Comparison of ENCODE assay signal across 26 cellular contexts in the genomic region with DNA sequence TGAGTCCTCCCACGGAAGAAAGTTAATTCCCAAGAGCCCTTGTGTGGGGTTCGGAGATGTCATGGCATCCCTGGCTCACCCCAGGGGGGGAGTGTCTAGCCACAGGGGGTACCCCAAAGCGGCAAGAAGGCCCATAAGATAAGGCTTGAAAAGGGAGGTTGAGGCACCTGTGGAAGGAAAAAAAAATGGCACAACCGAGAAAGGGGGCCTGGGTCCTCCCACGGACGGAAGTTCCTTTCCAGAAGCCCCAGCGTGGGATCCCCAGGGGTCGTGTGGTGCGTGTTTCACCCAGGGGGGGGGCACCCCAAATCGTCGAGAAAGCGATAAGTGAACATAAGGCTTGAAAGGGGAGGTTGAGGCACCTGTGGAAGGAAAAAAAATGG.
DNase-seq lines count a peak whose midpoint lies in the region; ATAC-seq, FAIRE-seq and TF ChIP-seq lines count a peak whose summit lies in the region.
"Had no signal": no experiment of that assay in that cellular context is flagged by ENCODE, and none has a peak within 500 bp of the region (broad histone marks: within the 10 kb centered on the region; RNA-seq: fewer than 3 reads in every experiment).

No MANE protein-coding gene starts in this region.

- H3K4me1 Mint-ChIP-seq in progenitor cell of endocrine pancreas (ENCODE audit: low read depth), result no peaks in the 10 kb centered on the region

- in situ Hi-C loops in GM13977 (cut with MboI; ENCODE audit: low pct_unique_long_range_greater_than_20kb, low sequenced_read_pairs, unreplicated experiment), result no loop called here

- POLR2A ChIA-PET in A549 (lab: Yijun Ruan, JAX), result no interaction called here

- 0 out of 3 replicates have a peak overlapping the region, but pooled peaks have one; percentile 99 for H3K4me2 ChIP-seq in A549
- H3K4me2 ChIP-seq: KMS-11 had no signal

- WGBS in A549 (ENCODE audit: missing lambda C conversion rate), result 59% methylated on average over 12 of the region's 12 CpGs

- H3K9me3 Mint-ChIP-seq in progenitor cell of endocrine pancreas (ENCODE audit: low read depth), result peaks cover 82% of the 10 kb centered on the region

- H3K36me3 Mint-ChIP-seq in progenitor cell of endocrine pancreas (ENCODE audit: insufficient read depth), result peaks cover 19% of the 10 kb centered on the region

- no peak for FAIRE-seq in A549 (lab: Jason Lieb, UNC)
- FAIRE-seq: GM12878 had no signal

- H3K9me3 ChIP-seq in A549, result peaks cover 5% of the 10 kb centered on the region; the same call in 1 of the 3 replicates
- no peaks in the 10 kb centered on the region for H3K9me3 ChIP-seq in RWPE2 (ENCODE audit: severe bottlenecking)

- H3K27ac ChIP-seq in A549, result no peak overlapping the region
- H3K27ac ChIP-seq in RWPE2 (ENCODE audit: poor library complexity, severe bottlenecking), result no peak overlapping the region
- H3K27ac ChIP-seq: KMS-11 had no signal

- no peak for TF ChIP-seq RAD21 in A549 (conservative IDR thresholded peaks at IDR 0.05 in 1 of 2, IDR thresholded peaks at IDR 0.05 in 1 of 2)

- TF ChIP-seq CTCF in A549 (IDR thresholded peaks at IDR 0.05) (no peak), RWPE2 (IDR thresholded peaks at IDR 0.05; ENCODE audit: poor library complexity, severe bottlenecking) (no peak), progenitor cell of endocrine pancreas (IDR thresholded peaks at IDR 0.05; ENCODE audit: unreplicated experiment) (no peak), GM13977 (IDR thresholded peaks at IDR 0.05; ENCODE audit: extremely low read depth, insufficient read depth, missing control alignments) (no peak)

- H3K4me1 ChIP-seq in A549, result peaks cover 4% of the 10 kb centered on the region; the same call in 1 of the 3 replicates
- no peaks in the 10 kb centered on the region for H3K4me1 ChIP-seq in RWPE2 (ENCODE audit: insufficient read depth, poor library complexity, severe bottlenecking)

- no peak for ATAC-seq in A549
- ATAC-seq in RWPE2 (ENCODE audit: low read depth), result no peak
- ATAC-seq: GM12878 had no signal

- H3K4me3 Mint-ChIP-seq in progenitor cell of endocrine pancreas (ENCODE audit: low read depth), result no peak overlapping the region
- H3K4me3 Mint-ChIP-seq: CD4-positive, alpha-beta memory T cell had no signal

- no peak for DNase-seq in A549 (ENCODE audit: low read depth in 1 of 2, low spot score in 1 of 2)
- peak; percentile 18 for DNase-seq in RWPE2 (ENCODE audit: low spot score)
- DNase-seq in islet precursor cell, result peak; percentile 24
- peak; percentile 9 for DNase-seq in progenitor cell of endocrine pancreas (ENCODE audit: low spot score, unreplicated experiment)
- no peak for DNase-seq in activated CD4-positive, CD25-positive, alpha-beta regulatory T cell treated with anti-CD3 and anti-CD28 coated beads, Interleukin-2, amount 50 U/mL, for 72 hours
- DNase-seq in GM13977 (ENCODE audit: low spot score), result no peak
- DNase-seq in UCSD-AML1 (lab: John Stamatoyannopoulos, UW; ENCODE audit: unreplicated experiment), result no peak
- DNase-seq: C1 segment of cervical spinal cord; CD4-positive, alpha-beta memory T cell; COR-L47; DMS53; GDM1; GOT3; HCEC 1CT; IMR-90; MM.1S; NCI-H1092; NCI-H1417 treated with DMSO at 0.1 percent for 48 hours; NCI-H1694 treated with DMSO at 0.1 percent for 48 hours; NCI-H2081; NCI-H2227 treated with DMSO at 0.1 percent for 48 hours; NCI-H69; RPMI8226; SHP77 treated with DMSO at 0.1 percent for 48 hours had no signal

- no peaks in the 10 kb centered on the region for H3K27me3 Mint-ChIP-seq in progenitor cell of endocrine pancreas
- H3K27me3 Mint-ChIP-seq: CD4-positive, alpha-beta memory T cell had no signal

- H3K4me3 ChIP-seq in A549, result no peak overlapping the region; the same call in 2 of the 3 replicates
- H3K4me3 ChIP-seq in RWPE2 (ENCODE audit: severe bottlenecking), result no peak overlapping the region
- H3K4me3 ChIP-seq: GM12878 had no signal

- CTCF ChIA-PET in A549 (lab: Yijun Ruan, JAX), result no interaction called here

- no peak for TF ChIP-seq EP300 in A549 (IDR thresholded peaks at IDR 0.05)

- TF ChIP-seq POLR2A in A549 (IDR thresholded peaks at IDR 0.05; ENCODE audit: low read length), result no peak

- no peaks in the 10 kb centered on the region for H3K36me3 ChIP-seq in RWPE2 (ENCODE audit: low read depth)

- H3K27ac Mint-ChIP-seq in progenitor cell of endocrine pancreas, result no peak overlapping the region
- H3K27ac Mint-ChIP-seq: CD4-positive, alpha-beta memory T cell had no signal

- no peaks in the 10 kb centered on the region for H3K27me3 ChIP-seq in RWPE2 (ENCODE audit: insufficient read depth, poor library complexity, severe bottlenecking)

TF ChIP-seq in A549, 52 proteins besides CTCF, POLR2A, EP300 and RAD21:
- TF ChIP-seq RNF2 (IDR thresholded peaks at IDR 0.05; ENCODE audit: borderline replicate concordance, low read depth) (no peak), RCOR1 (IDR thresholded peaks at IDR 0.05; ENCODE audit: low read depth, low read length) (no peak), ZC3H11A (IDR thresholded peaks at IDR 0.05) (no peak), HOXB13 (CRISPR knock-in tag; IDR thresholded peaks at IDR 0.05; ENCODE audit: low read depth) (no peak), ZSCAN20 (CRISPR knock-in tag; IDR thresholded peaks at IDR 0.05) (no peak), HOXB5 (CRISPR knock-in tag; IDR thresholded peaks at IDR 0.05) (no peak), SMC3 (IDR thresholded peaks at IDR 0.05) (no peak), NFE2L2 (conservative IDR thresholded peaks at IDR 0.05; ENCODE audit: low read length) (no peak), RARB (CRISPR knock-in tag; IDR thresholded peaks at IDR 0.05) (no peak), HEYL (CRISPR knock-in tag; IDR thresholded peaks at IDR 0.05) (no peak), RFX5 (IDR thresholded peaks at IDR 0.05) (no peak), GATA3 (IDR thresholded peaks at IDR 0.05; ENCODE audit: borderline replicate concordance) (no peak), MAZ (IDR thresholded peaks at IDR 0.05; ENCODE audit: borderline replicate concordance, low read depth, low read length) (no peak), NPAS2 (CRISPR knock-in tag; IDR thresholded peaks at IDR 0.05; ENCODE audit: borderline replicate concordance) (no peak), MYC (IDR thresholded peaks at IDR 0.05; ENCODE audit: borderline replicate concordance, low read length) (no peak), ZNF302 (CRISPR knock-in tag; IDR thresholded peaks at IDR 0.05) (no peak)
- TF ChIP-seq, protein P1, sequence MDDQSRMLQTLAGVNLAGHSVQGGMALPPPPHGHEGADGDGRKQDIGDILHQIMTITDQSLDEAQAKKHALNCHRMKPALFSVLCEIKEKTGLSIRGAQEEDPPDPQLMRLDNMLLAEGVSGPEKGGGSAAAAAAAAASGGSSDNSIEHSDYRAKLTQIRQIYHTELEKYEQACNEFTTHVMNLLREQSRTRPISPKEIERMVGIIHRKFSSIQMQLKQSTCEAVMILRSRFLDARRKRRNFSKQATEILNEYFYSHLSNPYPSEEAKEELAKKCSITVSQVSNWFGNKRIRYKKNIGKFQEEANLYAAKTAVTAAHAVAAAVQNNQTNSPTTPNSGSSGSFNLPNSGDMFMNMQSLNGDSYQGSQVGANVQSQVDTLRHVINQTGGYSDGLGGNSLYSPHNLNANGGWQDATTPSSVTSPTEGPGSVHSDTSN (IDR thresholded peaks at IDR 0.05), result no peak
- TF ChIP-seq, protein P2, sequence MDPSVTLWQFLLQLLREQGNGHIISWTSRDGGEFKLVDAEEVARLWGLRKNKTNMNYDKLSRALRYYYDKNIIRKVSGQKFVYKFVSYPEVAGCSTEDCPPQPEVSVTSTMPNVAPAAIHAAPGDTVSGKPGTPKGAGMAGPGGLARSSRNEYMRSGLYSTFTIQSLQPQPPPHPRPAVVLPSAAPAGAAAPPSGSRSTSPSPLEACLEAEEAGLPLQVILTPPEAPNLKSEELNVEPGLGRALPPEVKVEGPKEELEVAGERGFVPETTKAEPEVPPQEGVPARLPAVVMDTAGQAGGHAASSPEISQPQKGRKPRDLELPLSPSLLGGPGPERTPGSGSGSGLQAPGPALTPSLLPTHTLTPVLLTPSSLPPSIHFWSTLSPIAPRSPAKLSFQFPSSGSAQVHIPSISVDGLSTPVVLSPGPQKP (IDR thresholded peaks at IDR 0.05; ENCODE audit: low read depth, low read length), result no peak

Comparison
In these comparisons a context has a peak if more than half of its experiments do, and no peak if none do; other contexts are left out.
1. DNase-seq: peak in RWPE2 (single experiment), islet precursor cell (single experiment) and progenitor cell of endocrine pancreas (single experiment); none in A549 (0 of 2), activated CD4-positive, CD25-positive, alpha-beta regulatory T cell treated with anti-CD3 and anti-CD28 coated beads, Interleukin-2, amount 50 U/mL, for 72 hours (single experiment), GM13977 (single experiment) and UCSD-AML1 (single experiment).